Comparison of ENCODE assay signal across 1 cellular context in genomic region chr14:99784508-99784907, GRCh38.
TF ChIP-seq lines count a peak whose summit lies in the region.

No MANE protein-coding gene starts in this region.

TF ChIP-seq in HepG2, 621 proteins besides CTCF, POLR2A, EP300 and RAD21 (continued from another document and continues in another):
- TF ChIP-seq, protein P1, sequence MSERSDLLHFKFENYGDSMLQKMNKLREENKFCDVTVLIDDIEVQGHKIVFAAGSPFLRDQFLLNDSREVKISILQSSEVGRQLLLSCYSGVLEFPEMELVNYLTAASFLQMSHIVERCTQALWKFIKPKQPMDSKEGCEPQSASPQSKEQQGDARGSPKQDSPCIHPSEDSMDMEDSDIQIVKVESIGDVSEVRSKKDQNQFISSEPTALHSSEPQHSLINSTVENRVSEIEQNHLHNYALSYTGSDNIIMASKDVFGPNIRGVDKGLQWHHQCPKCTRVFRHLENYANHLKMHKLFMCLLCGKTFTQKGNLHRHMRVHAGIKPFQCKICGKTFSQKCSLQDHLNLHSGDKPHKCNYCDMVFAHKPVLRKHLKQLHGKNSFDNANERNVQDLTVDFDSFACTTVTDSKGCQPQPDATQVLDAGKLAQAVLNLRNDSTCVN (CRISPR knock-in tag; IDR thresholded peaks at IDR 0.05; ENCODE audit: borderline replicate concordance): no peak
- TF ChIP-seq, protein P2, sequence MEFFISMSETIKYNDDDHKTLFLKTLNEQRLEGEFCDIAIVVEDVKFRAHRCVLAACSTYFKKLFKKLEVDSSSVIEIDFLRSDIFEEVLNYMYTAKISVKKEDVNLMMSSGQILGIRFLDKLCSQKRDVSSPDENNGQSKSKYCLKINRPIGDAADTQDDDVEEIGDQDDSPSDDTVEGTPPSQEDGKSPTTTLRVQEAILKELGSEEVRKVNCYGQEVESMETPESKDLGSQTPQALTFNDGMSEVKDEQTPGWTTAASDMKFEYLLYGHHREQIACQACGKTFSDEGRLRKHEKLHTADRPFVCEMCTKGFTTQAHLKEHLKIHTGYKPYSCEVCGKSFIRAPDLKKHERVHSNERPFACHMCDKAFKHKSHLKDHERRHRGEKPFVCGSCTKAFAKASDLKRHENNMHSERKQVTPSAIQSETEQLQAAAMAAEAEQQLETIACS (CRISPR knock-in tag; IDR thresholded peaks at IDR 0.05): no peak
- TF ChIP-seq ZNF333 (CRISPR knock-in tag; IDR thresholded peaks at IDR 0.05; ENCODE audit: borderline replicate concordance) (no peak), ZBTB1 (CRISPR knock-in tag; IDR thresholded peaks at IDR 0.05; ENCODE audit: borderline replicate concordance) (no peak), RCOR2 (CRISPR knock-in tag; IDR thresholded peaks at IDR 0.05) (0 out of 2 replicates have a peak, but pooled peaks have one; percentile 32), ZFP91 (CRISPR knock-in tag; IDR thresholded peaks at IDR 0.05; ENCODE audit: borderline replicate concordance) (0 out of 2 replicates have a peak, but pooled peaks have one; percentile 30), USF2 (IDR thresholded peaks at IDR 0.05; ENCODE audit: low read depth, low read length) (no peak), USF2 (CRISPR knock-in tag; IDR thresholded peaks at IDR 0.05; ENCODE audit: borderline replicate concordance) (no peak), ZZZ3 (CRISPR knock-in tag; IDR thresholded peaks at IDR 0.05; ENCODE audit: borderline replicate concordance) (no peak), HCFC1 (IDR thresholded peaks at IDR 0.05; ENCODE audit: low read depth, low read length) (no peak), ZFP90 (CRISPR knock-in tag; IDR thresholded peaks at IDR 0.05; ENCODE audit: borderline replicate concordance) (0 out of 2 replicates have a peak, but pooled peaks have one; percentile 37), KDM2A (CRISPR knock-in tag; IDR thresholded peaks at IDR 0.05; ENCODE audit: borderline replicate concordance, low read depth) (peak; percentile 28; the same call in 1 of the 2 replicates), GZF1 (CRISPR knock-in tag; IDR thresholded peaks at IDR 0.05) (no peak), KAT2B (IDR thresholded peaks at IDR 0.05; ENCODE audit: borderline replicate concordance, low read depth, low read length) (no peak), ZNF558 (CRISPR knock-in tag; IDR thresholded peaks at IDR 0.05; ENCODE audit: borderline replicate concordance) (no peak), MEIS1 (CRISPR knock-in tag; IDR thresholded peaks at IDR 0.05; ENCODE audit: borderline replicate concordance) (peak; percentile 69; the same call in 1 of the 2 replicates), CBX1 (IDR thresholded peaks at IDR 0.05; ENCODE audit: low read depth) (no peak), MIER2 (CRISPR knock-in tag; IDR thresholded peaks at IDR 0.05) (peak; percentile 80; the same call in 1 of the 2 replicates), PAF1 (CRISPR knock-in tag; IDR thresholded peaks at IDR 0.05) (no peak), TGIF2 (CRISPR knock-in tag; IDR thresholded peaks at IDR 0.05) (0 out of 2 replicates have a peak, but pooled peaks have one; percentile 52), ETV5 (CRISPR knock-in tag; IDR thresholded peaks at IDR 0.05; ENCODE audit: borderline replicate concordance) (peak; percentile 58; the same call in 1 of the 2 replicates), PCBP2 (optimal IDR thresholded peaks at IDR 0.05; ENCODE audit: low read depth, low read length, poor library complexity, severe bottlenecking) (no peak), ZNF569 (CRISPR knock-in tag; IDR thresholded peaks at IDR 0.05; ENCODE audit: borderline replicate concordance) (no peak), ZNF652 (CRISPR knock-in tag; IDR thresholded peaks at IDR 0.05; ENCODE audit: borderline replicate concordance, low read depth) (no peak), TBL1XR1 (IDR thresholded peaks at IDR 0.05; ENCODE audit: borderline replicate concordance, low read length, partially characterized antibody) (peak; percentile 35), ZNF589 (CRISPR knock-in tag; conservative IDR thresholded peaks at IDR 0.05) (no peak), ZNF891 (CRISPR knock-in tag; IDR thresholded peaks at IDR 0.05) (no peak), ZNF572 (CRISPR knock-in tag; IDR thresholded peaks at IDR 0.05) (no peak), HIVEP1 (CRISPR knock-in tag; IDR thresholded peaks at IDR 0.05) (no peak), ZNF331 (CRISPR knock-in tag; IDR thresholded peaks at IDR 0.05) (peak; percentile 47; the same call in 1 of the 2 replicates), ZSCAN12 (CRISPR knock-in tag; IDR thresholded peaks at IDR 0.05) (no peak), HHEX (CRISPR knock-in tag; IDR thresholded peaks at IDR 0.05) (0 out of 2 replicates have a peak, but pooled peaks have one; percentile 44), SNAI1 (CRISPR knock-in tag; IDR thresholded peaks at IDR 0.05; ENCODE audit: borderline replicate concordance) (no peak), ZNF530 (CRISPR knock-in tag; IDR thresholded peaks at IDR 0.05; ENCODE audit: low read depth) (no peak), ZNF709 (CRISPR knock-in tag; IDR thresholded peaks at IDR 0.05) (no peak), ZNF30 (CRISPR knock-in tag; IDR thresholded peaks at IDR 0.05) (no peak)
- TF ChIP-seq, protein P3, sequence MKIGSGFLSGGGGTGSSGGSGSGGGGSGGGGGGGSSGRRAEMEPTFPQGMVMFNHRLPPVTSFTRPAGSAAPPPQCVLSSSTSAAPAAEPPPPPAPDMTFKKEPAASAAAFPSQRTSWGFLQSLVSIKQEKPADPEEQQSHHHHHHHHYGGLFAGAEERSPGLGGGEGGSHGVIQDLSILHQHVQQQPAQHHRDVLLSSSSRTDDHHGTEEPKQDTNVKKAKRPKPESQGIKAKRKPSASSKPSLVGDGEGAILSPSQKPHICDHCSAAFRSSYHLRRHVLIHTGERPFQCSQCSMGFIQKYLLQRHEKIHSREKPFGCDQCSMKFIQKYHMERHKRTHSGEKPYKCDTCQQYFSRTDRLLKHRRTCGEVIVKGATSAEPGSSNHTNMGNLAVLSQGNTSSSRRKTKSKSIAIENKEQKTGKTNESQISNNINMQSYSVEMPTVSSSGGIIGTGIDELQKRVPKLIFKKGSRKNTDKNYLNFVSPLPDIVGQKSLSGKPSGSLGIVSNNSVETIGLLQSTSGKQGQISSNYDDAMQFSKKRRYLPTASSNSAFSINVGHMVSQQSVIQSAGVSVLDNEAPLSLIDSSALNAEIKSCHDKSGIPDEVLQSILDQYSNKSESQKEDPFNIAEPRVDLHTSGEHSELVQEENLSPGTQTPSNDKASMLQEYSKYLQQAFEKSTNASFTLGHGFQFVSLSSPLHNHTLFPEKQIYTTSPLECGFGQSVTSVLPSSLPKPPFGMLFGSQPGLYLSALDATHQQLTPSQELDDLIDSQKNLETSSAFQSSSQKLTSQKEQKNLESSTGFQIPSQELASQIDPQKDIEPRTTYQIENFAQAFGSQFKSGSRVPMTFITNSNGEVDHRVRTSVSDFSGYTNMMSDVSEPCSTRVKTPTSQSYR (CRISPR knock-in tag; IDR thresholded peaks at IDR 0.05; ENCODE audit: borderline replicate concordance): peak; percentile 54; the same call in 1 of the 2 replicates
- TF ChIP-seq, protein P4, sequence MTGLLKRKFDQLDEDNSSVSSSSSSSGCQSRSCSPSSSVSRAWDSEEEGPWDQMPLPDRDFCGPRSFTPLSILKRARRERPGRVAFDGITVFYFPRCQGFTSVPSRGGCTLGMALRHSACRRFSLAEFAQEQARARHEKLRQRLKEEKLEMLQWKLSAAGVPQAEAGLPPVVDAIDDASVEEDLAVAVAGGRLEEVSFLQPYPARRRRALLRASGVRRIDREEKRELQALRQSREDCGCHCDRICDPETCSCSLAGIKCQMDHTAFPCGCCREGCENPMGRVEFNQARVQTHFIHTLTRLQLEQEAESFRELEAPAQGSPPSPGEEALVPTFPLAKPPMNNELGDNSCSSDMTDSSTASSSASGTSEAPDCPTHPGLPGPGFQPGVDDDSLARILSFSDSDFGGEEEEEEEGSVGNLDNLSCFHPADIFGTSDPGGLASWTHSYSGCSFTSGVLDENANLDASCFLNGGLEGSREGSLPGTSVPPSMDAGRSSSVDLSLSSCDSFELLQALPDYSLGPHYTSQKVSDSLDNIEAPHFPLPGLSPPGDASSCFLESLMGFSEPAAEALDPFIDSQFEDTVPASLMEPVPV (CRISPR knock-in tag; IDR thresholded peaks at IDR 0.05): no peak
- TF ChIP-seq, protein P5, sequence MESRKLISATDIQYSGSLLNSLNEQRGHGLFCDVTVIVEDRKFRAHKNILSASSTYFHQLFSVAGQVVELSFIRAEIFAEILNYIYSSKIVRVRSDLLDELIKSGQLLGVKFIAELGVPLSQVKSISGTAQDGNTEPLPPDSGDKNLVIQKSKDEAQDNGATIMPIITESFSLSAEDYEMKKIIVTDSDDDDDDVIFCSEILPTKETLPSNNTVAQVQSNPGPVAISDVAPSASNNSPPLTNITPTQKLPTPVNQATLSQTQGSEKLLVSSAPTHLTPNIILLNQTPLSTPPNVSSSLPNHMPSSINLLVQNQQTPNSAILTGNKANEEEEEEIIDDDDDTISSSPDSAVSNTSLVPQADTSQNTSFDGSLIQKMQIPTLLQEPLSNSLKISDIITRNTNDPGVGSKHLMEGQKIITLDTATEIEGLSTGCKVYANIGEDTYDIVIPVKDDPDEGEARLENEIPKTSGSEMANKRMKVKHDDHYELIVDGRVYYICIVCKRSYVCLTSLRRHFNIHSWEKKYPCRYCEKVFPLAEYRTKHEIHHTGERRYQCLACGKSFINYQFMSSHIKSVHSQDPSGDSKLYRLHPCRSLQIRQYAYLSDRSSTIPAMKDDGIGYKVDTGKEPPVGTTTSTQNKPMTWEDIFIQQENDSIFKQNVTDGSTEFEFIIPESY (CRISPR knock-in tag; IDR thresholded peaks at IDR 0.05): no peak
- TF ChIP-seq, protein P6, sequence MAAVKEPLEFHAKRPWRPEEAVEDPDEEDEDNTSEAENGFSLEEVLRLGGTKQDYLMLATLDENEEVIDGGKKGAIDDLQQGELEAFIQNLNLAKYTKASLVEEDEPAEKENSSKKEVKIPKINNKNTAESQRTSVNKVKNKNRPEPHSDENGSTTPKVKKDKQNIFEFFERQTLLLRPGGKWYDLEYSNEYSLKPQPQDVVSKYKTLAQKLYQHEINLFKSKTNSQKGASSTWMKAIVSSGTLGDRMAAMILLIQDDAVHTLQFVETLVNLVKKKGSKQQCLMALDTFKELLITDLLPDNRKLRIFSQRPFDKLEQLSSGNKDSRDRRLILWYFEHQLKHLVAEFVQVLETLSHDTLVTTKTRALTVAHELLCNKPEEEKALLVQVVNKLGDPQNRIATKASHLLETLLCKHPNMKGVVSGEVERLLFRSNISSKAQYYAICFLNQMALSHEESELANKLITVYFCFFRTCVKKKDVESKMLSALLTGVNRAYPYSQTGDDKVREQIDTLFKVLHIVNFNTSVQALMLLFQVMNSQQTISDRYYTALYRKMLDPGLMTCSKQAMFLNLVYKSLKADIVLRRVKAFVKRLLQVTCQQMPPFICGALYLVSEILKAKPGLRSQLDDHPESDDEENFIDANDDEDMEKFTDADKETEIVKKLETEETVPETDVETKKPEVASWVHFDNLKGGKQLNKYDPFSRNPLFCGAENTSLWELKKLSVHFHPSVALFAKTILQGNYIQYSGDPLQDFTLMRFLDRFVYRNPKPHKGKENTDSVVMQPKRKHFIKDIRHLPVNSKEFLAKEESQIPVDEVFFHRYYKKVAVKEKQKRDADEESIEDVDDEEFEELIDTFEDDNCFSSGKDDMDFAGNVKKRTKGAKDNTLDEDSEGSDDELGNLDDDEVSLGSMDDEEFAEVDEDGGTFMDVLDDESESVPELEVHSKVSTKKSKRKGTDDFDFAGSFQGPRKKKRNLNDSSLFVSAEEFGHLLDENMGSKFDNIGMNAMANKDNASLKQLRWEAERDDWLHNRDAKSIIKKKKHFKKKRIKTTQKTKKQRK (IDR thresholded peaks at IDR 0.05; ENCODE audit: low read length): no peak
- TF ChIP-seq, protein P7, sequence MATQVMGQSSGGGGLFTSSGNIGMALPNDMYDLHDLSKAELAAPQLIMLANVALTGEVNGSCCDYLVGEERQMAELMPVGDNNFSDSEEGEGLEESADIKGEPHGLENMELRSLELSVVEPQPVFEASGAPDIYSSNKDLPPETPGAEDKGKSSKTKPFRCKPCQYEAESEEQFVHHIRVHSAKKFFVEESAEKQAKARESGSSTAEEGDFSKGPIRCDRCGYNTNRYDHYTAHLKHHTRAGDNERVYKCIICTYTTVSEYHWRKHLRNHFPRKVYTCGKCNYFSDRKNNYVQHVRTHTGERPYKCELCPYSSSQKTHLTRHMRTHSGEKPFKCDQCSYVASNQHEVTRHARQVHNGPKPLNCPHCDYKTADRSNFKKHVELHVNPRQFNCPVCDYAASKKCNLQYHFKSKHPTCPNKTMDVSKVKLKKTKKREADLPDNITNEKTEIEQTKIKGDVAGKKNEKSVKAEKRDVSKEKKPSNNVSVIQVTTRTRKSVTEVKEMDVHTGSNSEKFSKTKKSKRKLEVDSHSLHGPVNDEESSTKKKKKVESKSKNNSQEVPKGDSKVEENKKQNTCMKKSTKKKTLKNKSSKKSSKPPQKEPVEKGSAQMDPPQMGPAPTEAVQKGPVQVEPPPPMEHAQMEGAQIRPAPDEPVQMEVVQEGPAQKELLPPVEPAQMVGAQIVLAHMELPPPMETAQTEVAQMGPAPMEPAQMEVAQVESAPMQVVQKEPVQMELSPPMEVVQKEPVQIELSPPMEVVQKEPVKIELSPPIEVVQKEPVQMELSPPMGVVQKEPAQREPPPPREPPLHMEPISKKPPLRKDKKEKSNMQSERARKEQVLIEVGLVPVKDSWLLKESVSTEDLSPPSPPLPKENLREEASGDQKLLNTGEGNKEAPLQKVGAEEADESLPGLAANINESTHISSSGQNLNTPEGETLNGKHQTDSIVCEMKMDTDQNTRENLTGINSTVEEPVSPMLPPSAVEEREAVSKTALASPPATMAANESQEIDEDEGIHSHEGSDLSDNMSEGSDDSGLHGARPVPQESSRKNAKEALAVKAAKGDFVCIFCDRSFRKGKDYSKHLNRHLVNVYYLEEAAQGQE (IDR thresholded peaks at IDR 0.05; ENCODE audit: borderline replicate concordance in 1 of 2, low read depth in 1 of 2, low read length in 2 of 2): no peak
